ENCODE assay signal across 10 cellular contexts in the genomic region with DNA sequence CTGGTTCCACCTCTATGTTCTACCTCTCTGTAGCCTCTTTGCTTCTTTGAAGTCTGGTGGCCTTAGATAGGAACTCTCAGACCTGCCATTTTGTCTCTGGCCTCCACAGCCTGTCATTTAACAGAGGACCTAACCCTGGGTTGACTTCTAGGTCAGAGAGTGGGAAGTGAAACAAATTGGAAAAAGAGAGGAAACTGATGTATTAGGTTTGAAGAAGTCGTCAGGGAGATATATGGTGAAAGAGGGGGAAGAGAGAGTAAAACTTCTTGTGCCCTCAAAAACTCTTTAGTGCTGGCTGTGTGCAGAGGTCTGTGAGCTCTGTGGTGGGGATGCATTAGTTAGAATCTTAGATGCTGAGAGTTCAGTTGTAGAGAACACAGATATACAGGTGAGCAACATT. TPM values are rescaled to one million over a fixed set of nuclear protein-coding genes. Genes with fewer than 3 reads are reported as not detected.
A peak's percentile ranks its signal among the peaks of the same experiment; 100 is the strongest.
DNase-seq lines count a peak whose midpoint lies in the region; ATAC-seq and TF ChIP-seq lines count a peak whose summit lies in the region.
"Had no signal": no experiment of that assay in that cellular context is flagged by ENCODE, and none has a peak within 500 bp of the region (broad histone marks: within the 10 kb centered on the region; RNA-seq: fewer than 3 reads in every experiment).

No MANE protein-coding gene starts in this region.

- peak overlapping the region; percentile 99 for H3K4me3 Mint-ChIP-seq in CD8-positive, alpha-beta T cell
- H3K4me3 Mint-ChIP-seq in central memory CD8-positive, alpha-beta T cell: peak overlapping the region; percentile 88
- no peak overlapping the region for H3K4me3 Mint-ChIP-seq in endothelial cell (ENCODE audit: unreplicated experiment)

- no peaks in the 10 kb centered on the region for H3K9me3 Mint-ChIP-seq in CD8-positive, alpha-beta T cell
- H3K9me3 Mint-ChIP-seq in central memory CD8-positive, alpha-beta T cell: no peaks in the 10 kb centered on the region
- peaks cover 5% of the 10 kb centered on the region for H3K9me3 Mint-ChIP-seq in endothelial cell (ENCODE audit: unreplicated experiment)

- no peak for ATAC-seq in CD8-positive, alpha-beta T cell
- no peak for ATAC-seq in central memory CD8-positive, alpha-beta T cell (replicated peaks; ENCODE audit: extremely low read depth, poor library complexity, severe bottlenecking)

- TF ChIP-seq CTCF in CD8-positive, alpha-beta T cell (IDR thresholded peaks at IDR 0.05): no peak
- TF ChIP-seq CTCF in NB4 (IDR thresholded peaks at IDR 0.05; ENCODE audit: low read depth, low read length) (no peak), neutrophil (IDR thresholded peaks at IDR 0.05) (no peak), endothelial cell (IDR thresholded peaks at IDR 0.05; ENCODE audit: unreplicated experiment) (no peak)

- peaks cover 17% of the 10 kb centered on the region for H3K4me1 ChIP-seq in CD8-positive, alpha-beta T cell (ENCODE audit: insufficient read depth, low read length)
- H3K4me1 ChIP-seq in neutrophil (ENCODE audit: control insufficient read depth in 1 of 2, insufficient read depth in 1 of 2, low read depth in 1 of 2, low read length in 1 of 2): peaks cover 42 to 45% of the 10 kb centered on the region in 2 experiments

- CTCF ChIA-PET in CD8-positive, alpha-beta T cell (lab: Charles Lee): no interaction called here

- peaks cover 33% of the 10 kb centered on the region for H3K4me1 Mint-ChIP-seq in CD8-positive, alpha-beta T cell (ENCODE audit: low read depth)
- peaks cover 30% of the 10 kb centered on the region for H3K4me1 Mint-ChIP-seq in central memory CD8-positive, alpha-beta T cell
- H3K4me1 Mint-ChIP-seq in endothelial cell (ENCODE audit: unreplicated experiment): peaks cover 26% of the 10 kb centered on the region

- POLR2A ChIA-PET in CD8-positive, alpha-beta T cell (lab: Charles Lee): no interaction called here

- no peaks in the 10 kb centered on the region for H3K9me3 ChIP-seq in CD8-positive, alpha-beta T cell (ENCODE audit: low read length)
- H3K9me3 ChIP-seq in neutrophil: no peaks in the 10 kb centered on the region

- no peak overlapping the region for H3K4me3 ChIP-seq in CD8-positive, alpha-beta T cell (ENCODE audit: low read depth, low read length)
- H3K4me3 ChIP-seq in NB4 (ENCODE audit: low read depth, low read length) (no peak overlapping the region), neutrophil (ENCODE audit: low read depth in 1 of 2, low read length in 1 of 2) (peak overlapping the region; percentile 63 to 77)

- no peak overlapping the region for H3K27ac ChIP-seq in CD8-positive, alpha-beta T cell (ENCODE audit: low read depth, low read length)
- peak overlapping the region; percentile 82 for H3K27ac ChIP-seq in neutrophil

- H3K27me3 ChIP-seq in CD8-positive, alpha-beta T cell (ENCODE audit: insufficient read depth, low read length): no peaks in the 10 kb centered on the region
- H3K27me3 ChIP-seq in neutrophil: peaks cover 20% of the 10 kb centered on the region

- no peak for TF ChIP-seq POLR2A in NB4 (IDR thresholded peaks at IDR 0.05; ENCODE audit: extremely low read depth, insufficient read length)

- no peak overlapping the region for H3K27ac Mint-ChIP-seq in CD8-positive, alpha-beta T cell
- H3K27ac Mint-ChIP-seq in central memory CD8-positive, alpha-beta T cell (ENCODE audit: low read depth): peak overlapping the region; percentile 94
- H3K27ac Mint-ChIP-seq in endothelial cell (ENCODE audit: unreplicated experiment): no peak overlapping the region

- peaks cover 6% of the 10 kb centered on the region for H3K36me3 Mint-ChIP-seq in CD8-positive, alpha-beta T cell
- H3K36me3 Mint-ChIP-seq in central memory CD8-positive, alpha-beta T cell (ENCODE audit: insufficient read depth): peaks cover 7% of the 10 kb centered on the region
- H3K36me3 Mint-ChIP-seq in endothelial cell (ENCODE audit: low read depth, unreplicated experiment): no peaks in the 10 kb centered on the region

- no peak for DNase-seq in CD8-positive, alpha-beta T cell
- DNase-seq in NB4 (ENCODE audit: low read depth) (peak; percentile 40), 8988T (no peak), endothelial cell (ENCODE audit: low spot score) (no peak), C1 segment of cervical spinal cord (lab: John Stamatoyannopoulos, UW) (no peak)
- no peak for DNase-seq in central memory CD8-positive, alpha-beta T cell (ENCODE audit: low spot score in 2 of 2)
- DNase-seq in activated CD8-positive, alpha-beta memory T cell treated with anti-CD3 and anti-CD28 coated beads, Interleukin-2, amount 50 U/mL, for 48 hours: no peak
- DNase-seq: amygdala had no signal

- H3K27me3 Mint-ChIP-seq in CD8-positive, alpha-beta T cell (ENCODE audit: low read depth): peaks cover 5% of the 10 kb centered on the region
- peaks cover 28% of the 10 kb centered on the region for H3K27me3 Mint-ChIP-seq in central memory CD8-positive, alpha-beta T cell
- peaks cover 3% of the 10 kb centered on the region for H3K27me3 Mint-ChIP-seq in endothelial cell (ENCODE audit: unreplicated experiment)

- no peaks in the 10 kb centered on the region for H3K36me3 ChIP-seq in CD8-positive, alpha-beta T cell (ENCODE audit: insufficient read depth, low read length)
- H3K36me3 ChIP-seq in neutrophil: no peaks in the 10 kb centered on the region

- intact Hi-C loops in CD8-positive, alpha-beta T cell (cut with DNase I, micrococcal nuclease): no loop called here

RNA-seq across cellular contexts. Expression of a gene that starts 30.2 kb away (rescaled TPM):
- not detected for total RNA-seq in CD8-positive, alpha-beta T cell
- 1.5 TPM for total RNA-seq in endothelial cell (ENCODE audit: unreplicated experiment)
- total RNA-seq: T-helper 1 cell treated with Interleukin-12 subunit alpha and Interleukin-12 subunit beta and Interleukin-4 antibody, amounts not matched to agents 30 ng/mL and 1 ng/mL, for 36 hours had no signal

Comparison
In these comparisons a context has a peak if more than half of its experiments do, and no peak if none do; other contexts are left out.
1. H3K4me3 ChIP-seq: peak in neutrophil (2 of 2); none in CD8-positive, alpha-beta T cell (single experiment) and NB4 (single experiment).